In genomic region chr2:211957799-211958198, GRCh38 we compare ENCODE assay signal across 15 cellular contexts.
DNase-seq lines count a peak whose midpoint lies in the region; ATAC-seq and TF ChIP-seq lines count a peak whose summit lies in the region.
"Had no signal": no experiment of that assay in that cellular context is flagged by ENCODE, and none has a peak within 500 bp of the region (broad histone marks: within the 10 kb centered on the region; RNA-seq: fewer than 3 reads in every experiment).

No MANE protein-coding gene starts in this region.

- H3K4me3 ChIP-seq in naive thymus-derived CD4-positive, alpha-beta T cell (ENCODE audit: low read length) = no peak overlapping the region
- H3K4me3 ChIP-seq: heart right ventricle, right atrium auricular region, tibial nerve had no signal

- no peaks in the 10 kb centered on the region for H3K36me3 ChIP-seq in naive thymus-derived CD4-positive, alpha-beta T cell (ENCODE audit: control insufficient read depth in 2 of 3, insufficient read depth in 3 of 3, low read length in 3 of 3)
- H3K36me3 ChIP-seq: heart right ventricle, right atrium auricular region, tibial nerve had no signal

- H3K27ac ChIP-seq in 22Rv1 = peak overlapping the region; percentile 66
- no peak overlapping the region for H3K27ac ChIP-seq in naive thymus-derived CD4-positive, alpha-beta T cell (ENCODE audit: low read depth, low read length)
- H3K27ac ChIP-seq: heart right ventricle, right atrium auricular region, tibial nerve had no signal

- H3K9me3 Mint-ChIP-seq in glutamatergic neuron (ENCODE audit: unreplicated experiment) = no peaks in the 10 kb centered on the region
- H3K9me3 Mint-ChIP-seq in naive thymus-derived CD4-positive, alpha-beta T cell = peaks cover 0 to 10% (median 3%) of the 10 kb centered on the region in 11 donors
- H3K9me3 Mint-ChIP-seq: T-helper 2 cell treated with Interferon-gamma antibody and Interleukin-4, amounts not matched to agents 5 μg/mL and 100 μg/mL, for 36 hours had no signal

- no peaks in the 10 kb centered on the region for H3K27me3 ChIP-seq in naive thymus-derived CD4-positive, alpha-beta T cell (ENCODE audit: control insufficient read depth in 2 of 2, insufficient read depth in 2 of 2, low read length in 2 of 2)
- H3K27me3 ChIP-seq: heart right ventricle, right atrium auricular region, tibial nerve had no signal

- CTCF ChIA-PET in naive thymus-derived CD4-positive, alpha-beta T cell (lab: Charles Lee) = no interaction called here

- intact Hi-C loops in naive thymus-derived CD4-positive, alpha-beta T cell (cut with micrococcal nuclease) = no loop called here

- no peaks in the 10 kb centered on the region for H3K9me3 ChIP-seq in naive thymus-derived CD4-positive, alpha-beta T cell (ENCODE audit: control insufficient read depth in 2 of 3, low read length in 3 of 3)
- H3K9me3 ChIP-seq: heart right ventricle, right atrium auricular region, tibial nerve had no signal

- ATAC-seq in GM18907 (IDR thresholded peaks at IDR 0.05; ENCODE audit: unreplicated experiment) = peak; percentile 91
- ATAC-seq in GM21737 (IDR thresholded peaks at IDR 0.05; ENCODE audit: unreplicated experiment) = peak; percentile 77
- peak; percentile 72 for ATAC-seq in HG03139 (IDR thresholded peaks at IDR 0.05; ENCODE audit: unreplicated experiment)
- ATAC-seq in naive thymus-derived CD4-positive, alpha-beta T cell = no peak
- ATAC-seq: heart right ventricle had no signal

- no peak overlapping the region for H3K27ac Mint-ChIP-seq in glutamatergic neuron (ENCODE audit: unreplicated experiment)
- H3K27ac Mint-ChIP-seq in naive thymus-derived CD4-positive, alpha-beta T cell = no peak overlapping the region
- H3K27ac Mint-ChIP-seq: T-helper 2 cell treated with Interferon-gamma antibody and Interleukin-4, amounts not matched to agents 5 μg/mL and 100 μg/mL, for 36 hours had no signal

- H3K27me3 Mint-ChIP-seq in glutamatergic neuron (ENCODE audit: unreplicated experiment) = no peaks in the 10 kb centered on the region
- no peaks in the 10 kb centered on the region for H3K27me3 Mint-ChIP-seq in naive thymus-derived CD4-positive, alpha-beta T cell

- TF ChIP-seq CTCF in 22Rv1 (IDR thresholded peaks at IDR 0.05) = no peak
- no peak for TF ChIP-seq CTCF in glutamatergic neuron (IDR thresholded peaks at IDR 0.05; ENCODE audit: partially characterized antibody, unreplicated experiment)

- no peak for DNase-seq in OCI-M2 (lab: John Stamatoyannopoulos, UW; ENCODE audit: unreplicated experiment)
- no peak for DNase-seq in AG08396 (ENCODE audit: low spot score)
- DNase-seq in glutamatergic neuron = no peak
- DNase-seq in naive thymus-derived CD4-positive, alpha-beta T cell = no peak
- DNase-seq: ACHN; activated CD8-positive, alpha-beta memory T cell treated with anti-CD3 and anti-CD28 coated beads, Interleukin-2, amount 50 U/mL, for 48 hours; EL; heart right ventricle had no signal

- no peak overlapping the region for H3K4me3 Mint-ChIP-seq in glutamatergic neuron (ENCODE audit: unreplicated experiment)
- no peak overlapping the region for H3K4me3 Mint-ChIP-seq in naive thymus-derived CD4-positive, alpha-beta T cell
- H3K4me3 Mint-ChIP-seq: T-helper 2 cell treated with Interferon-gamma antibody and Interleukin-4, amounts not matched to agents 5 μg/mL and 100 μg/mL, for 36 hours had no signal

- H3K4me1 Mint-ChIP-seq in glutamatergic neuron (ENCODE audit: low read depth, unreplicated experiment) = no peaks in the 10 kb centered on the region
- no peaks in the 10 kb centered on the region for H3K4me1 Mint-ChIP-seq in naive thymus-derived CD4-positive, alpha-beta T cell

- no peaks in the 10 kb centered on the region for H3K36me3 Mint-ChIP-seq in glutamatergic neuron (ENCODE audit: unreplicated experiment)
- no peaks in the 10 kb centered on the region for H3K36me3 Mint-ChIP-seq in naive thymus-derived CD4-positive, alpha-beta T cell

- no peaks in the 10 kb centered on the region for H3K4me1 ChIP-seq in naive thymus-derived CD4-positive, alpha-beta T cell (ENCODE audit: control insufficient read depth in 2 of 2, insufficient read depth in 2 of 2, low read length in 2 of 2)
- H3K4me1 ChIP-seq: heart right ventricle, right atrium auricular region, tibial nerve had no signal

- POLR2A ChIA-PET in naive thymus-derived CD4-positive, alpha-beta T cell (lab: Charles Lee) = no interaction called here
